9 cellular contexts compared by ENCODE assay signal in the genomic region with DNA sequence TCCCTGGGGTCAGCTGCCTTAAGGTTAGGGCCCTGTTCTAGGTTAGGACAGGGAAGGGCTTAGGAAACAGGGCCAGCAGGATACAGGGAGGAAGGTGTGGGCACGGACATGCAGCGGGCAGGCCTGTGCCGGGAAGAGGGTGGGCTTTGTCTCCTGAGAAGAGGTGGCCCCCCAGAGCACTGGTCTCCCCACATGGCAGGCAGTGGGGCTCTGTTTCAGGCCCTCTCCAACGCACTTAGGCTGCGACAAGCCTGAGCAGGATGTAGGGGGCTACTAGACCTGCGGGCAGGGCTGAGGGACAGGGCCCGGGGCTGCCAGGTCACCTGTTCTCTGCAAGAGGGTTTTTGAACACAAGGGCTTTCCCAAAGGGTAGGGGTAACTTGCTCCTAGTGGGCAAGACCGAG. TPM values are rescaled to one million over a fixed set of nuclear protein-coding genes. Genes with fewer than 3 reads are reported as not detected.
DNase-seq lines count a peak whose midpoint lies in the region; ATAC-seq and TF ChIP-seq lines count a peak whose summit lies in the region.
"Had no signal": no experiment of that assay in that cellular context is flagged by ENCODE, and none has a peak within 500 bp of the region (broad histone marks: within the 10 kb centered on the region; RNA-seq: fewer than 3 reads in every experiment).

No MANE protein-coding gene starts in this region.

- H3K27ac ChIP-seq in OCI-LY3 (ENCODE audit: low read length) (peak overlapping the region; percentile 71), esophagus (ENCODE audit: low read depth in 2 of 2, low read length in 1 of 2) (peak overlapping the region; percentile 14 to 79)

- no peaks in the 10 kb centered on the region for H3K9me3 ChIP-seq in OCI-LY3 (ENCODE audit: insufficient read depth, low read length)
- H3K9me3 ChIP-seq in esophagus (ENCODE audit: control insufficient read depth in 2 of 2, insufficient read depth in 1 of 2, low read depth in 1 of 2, low read length in 1 of 2): no peaks in the 10 kb centered on the region

- 67 to 78% methylated on average over 8 of the region's 8 CpGs for WGBS in esophagus, 2 donors

- peaks cover 85% of the 10 kb centered on the region for H3K36me3 Mint-ChIP-seq in stimulated activated effector memory CD8-positive, alpha-beta T cell treated with anti-CD3 and anti-CD28 coated beads, Interleukin-12 subunit alpha, Interleukin-12 subunit beta, amount 100 ng/mL, for 72 hours

- ATAC-seq in stimulated activated effector memory CD8-positive, alpha-beta T cell treated with anti-CD3 and anti-CD28 coated beads, Interleukin-12 subunit alpha, Interleukin-12 subunit beta, amount 100 ng/mL, for 72 hours: no peak

- peaks cover 99% of the 10 kb centered on the region for H3K79me2 ChIP-seq in OCI-LY3 (ENCODE audit: low read length)

- H3K4me3 Mint-ChIP-seq in stimulated activated effector memory CD8-positive, alpha-beta T cell treated with anti-CD3 and anti-CD28 coated beads, Interleukin-12 subunit alpha, Interleukin-12 subunit beta, amount 100 ng/mL, for 72 hours: peak overlapping the region; percentile 74

- H3K27me3 ChIP-seq in OCI-LY3 (ENCODE audit: low read depth, low read length) (no peaks in the 10 kb centered on the region), esophagus (ENCODE audit: control insufficient read depth in 1 of 2, insufficient read depth in 2 of 2, low read length in 2 of 2) (no peaks in the 10 kb centered on the region)

- TF ChIP-seq CTCF in OCI-LY3 (IDR thresholded peaks at IDR 0.05; ENCODE audit: low read depth, low read length): no peak
- TF ChIP-seq CTCF in foreskin fibroblast (IDR thresholded peaks at IDR 0.05; ENCODE audit: low read depth, low read length): no peak

- H3K4me1 ChIP-seq in OCI-LY3 (ENCODE audit: low read length): peaks cover 57% of the 10 kb centered on the region
- peaks cover 16 to 40% of the 10 kb centered on the region in 2 donors for H3K4me1 ChIP-seq in esophagus (ENCODE audit: control insufficient read depth in 2 of 2, insufficient read depth in 2 of 2, low read length in 1 of 2)

- H3K4me2 ChIP-seq in OCI-LY3 (ENCODE audit: low read length): peak overlapping the region; percentile 71

- H2AFZ ChIP-seq in OCI-LY3 (ENCODE audit: low read depth, low read length): no peak overlapping the region

- DNase-seq in NCI-H748 (lab: John Stamatoyannopoulos, UW; ENCODE audit: unreplicated experiment): peak; percentile 63
- DNase-seq in NCI-H748 treated with DMSO at 0.1 percent for 48 hours (lab: John Stamatoyannopoulos, UW): no peak
- DNase-seq in stimulated activated effector memory CD8-positive, alpha-beta T cell treated with anti-CD3 and anti-CD28 coated beads, Interleukin-12 subunit alpha, Interleukin-12 subunit beta, amount 100 ng/mL, for 72 hours (ENCODE audit: low spot score in 2 of 2): no peak
- no peak for DNase-seq in foreskin fibroblast
- no peak for DNase-seq in iPS-NIHi11 (ENCODE audit: low spot score)
- no peak for DNase-seq in activated CD4-positive, alpha-beta T cell treated with anti-CD3 and anti-CD28 coated beads, Interleukin-2, amount 50 U/mL, for 4 hours
- DNase-seq: SW 1271 had no signal

- H3K9me3 Mint-ChIP-seq in stimulated activated effector memory CD8-positive, alpha-beta T cell treated with anti-CD3 and anti-CD28 coated beads, Interleukin-12 subunit alpha, Interleukin-12 subunit beta, amount 100 ng/mL, for 72 hours: no peaks in the 10 kb centered on the region

- H3K36me3 ChIP-seq in OCI-LY3 (replicated peaks; ENCODE audit: low read depth, low read length) (peaks cover 22% of the 10 kb centered on the region), esophagus (ENCODE audit: control insufficient read depth in 2 of 2, insufficient read depth in 2 of 2, low read length in 1 of 2) (peaks cover 0 to 4% of the 10 kb centered on the region in 2 donors)

- H3K4me3 ChIP-seq in OCI-LY3 (ENCODE audit: low read length) (peak overlapping the region; percentile 65), esophagus (ENCODE audit: low read depth in 1 of 2, low read length in 2 of 2) (no peak overlapping the region), foreskin fibroblast (ENCODE audit: low read depth in 1 of 2, low read length in 2 of 2) (no peak overlapping the region)

- peaks cover 79% of the 10 kb centered on the region for H4K20me1 ChIP-seq in OCI-LY3 (ENCODE audit: insufficient read depth, low read length)

- H3K27ac Mint-ChIP-seq in stimulated activated effector memory CD8-positive, alpha-beta T cell treated with anti-CD3 and anti-CD28 coated beads, Interleukin-12 subunit alpha, Interleukin-12 subunit beta, amount 100 ng/mL, for 72 hours: peak overlapping the region; percentile 99

- H3K4me1 Mint-ChIP-seq in stimulated activated effector memory CD8-positive, alpha-beta T cell treated with anti-CD3 and anti-CD28 coated beads, Interleukin-12 subunit alpha, Interleukin-12 subunit beta, amount 100 ng/mL, for 72 hours: peaks cover 100% of the 10 kb centered on the region

- no peak overlapping the region for H3K9ac ChIP-seq in OCI-LY3 (ENCODE audit: low read length)

RNA-seq across cellular contexts. Expression of gene KLF13, which starts 33.5 kb away (rescaled TPM):
- polyA plus RNA-seq in esophagus: 10 to 100 TPM in 1 of 2 donors, 1 to 10 TPM in 1; 9.0 to 20.9 TPM
